ENCODE assay signal across 17 cellular contexts in the genomic region with DNA sequence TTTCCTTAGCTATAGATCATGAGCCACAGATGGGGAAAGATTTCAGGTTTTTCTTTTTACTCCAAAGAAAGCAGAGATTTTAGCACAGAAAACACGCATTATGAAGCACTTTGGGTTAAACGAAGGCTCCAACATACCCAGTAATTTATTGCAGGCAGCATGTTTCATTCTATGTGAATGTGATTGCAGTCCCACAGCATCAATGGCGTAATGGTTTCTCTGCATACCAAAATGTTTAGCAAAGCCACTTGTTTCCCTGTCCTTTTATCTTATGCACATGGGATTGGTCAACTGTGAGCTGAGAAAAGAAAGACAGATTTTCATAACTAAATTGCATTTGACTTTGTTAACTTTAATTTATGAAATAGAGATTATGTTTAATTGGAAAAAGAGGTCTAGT.
A peak's percentile ranks its signal among the peaks of the same experiment; 100 is the strongest.
DNase-seq lines count a peak whose midpoint lies in the region; ATAC-seq, FAIRE-seq and TF ChIP-seq lines count a peak whose summit lies in the region.
"Had no signal": no experiment of that assay in that cellular context is flagged by ENCODE, and none has a peak within 500 bp of the region (broad histone marks: within the 10 kb centered on the region; RNA-seq: fewer than 3 reads in every experiment).

No MANE protein-coding gene starts in this region.

- no peaks in the 10 kb centered on the region for H3K79me2 ChIP-seq in PC-3 (ENCODE audit: low read length)

- no peak for FAIRE-seq in bronchial epithelial cell (lab: Jason Lieb, UNC)
- FAIRE-seq: pancreas had no signal

- no peak overlapping the region for H3K9ac ChIP-seq in PC-3 (ENCODE audit: low read length)
- H3K9ac ChIP-seq: BLaER1 had no signal

- no TSS peak for BruUV-seq in PC-3 (replicated peaks; lab: Mats Ljungman, UMichigan)

- H3K9me2 ChIP-seq in PC-3 (replicated peaks; ENCODE audit: low read length), result no peaks in the 10 kb centered on the region

- H3K9me3 ChIP-seq in PC-3 (ENCODE audit: low read length), result no peaks in the 10 kb centered on the region
- H3K9me3 ChIP-seq: BLaER1, esophagus squamous epithelium, pancreas had no signal

- H4K20me1 ChIP-seq in PC-3 (ENCODE audit: low read length), result no peaks in the 10 kb centered on the region
- H4K20me1 ChIP-seq: BLaER1 had no signal

- CTCF ChIA-PET in PC-3 (lab: Charles Lee), result no interaction called here

- ATAC-seq in PC-3 (no peak), HG03565 (IDR thresholded peaks at IDR 0.05; ENCODE audit: unreplicated experiment) (no peak)
- ATAC-seq: pancreas had no signal

- intact Hi-C loops in PC-3 (cut with micrococcal nuclease), result no loop called here

- H3K27me3 ChIP-seq in bronchial epithelial cell (ENCODE audit: control insufficient read depth, insufficient read depth, low read length), result no peaks in the 10 kb centered on the region
- H3K27me3 ChIP-seq in kidney epithelial cell (ENCODE audit: control insufficient read depth, insufficient read depth, low read length), result no peaks in the 10 kb centered on the region
- peaks cover 27% of the 10 kb centered on the region for H3K27me3 ChIP-seq in PC-3 (ENCODE audit: low read length)
- H3K27me3 ChIP-seq: BLaER1, esophagus squamous epithelium, pancreas had no signal

- no peak overlapping the region for H3K27ac ChIP-seq in PC-3 (ENCODE audit: low read length)
- H3K27ac ChIP-seq: BLaER1, esophagus squamous epithelium, pancreas had no signal

- no peak overlapping the region for H2AFZ ChIP-seq in PC-3 (ENCODE audit: low read length)

- H3K36me3 ChIP-seq in bronchial epithelial cell (ENCODE audit: control insufficient read depth, insufficient read depth, low read length) (no peaks in the 10 kb centered on the region), kidney epithelial cell (ENCODE audit: control insufficient read depth, insufficient read depth, low read length) (no peaks in the 10 kb centered on the region), PC-3 (ENCODE audit: low read depth, low read length) (no peaks in the 10 kb centered on the region)
- H3K36me3 ChIP-seq: BLaER1, esophagus squamous epithelium, pancreas had no signal

- no peak overlapping the region for H3K4me2 ChIP-seq in PC-3 (ENCODE audit: low read length)
- H3K4me2 ChIP-seq: BLaER1 had no signal

- no peaks in the 10 kb centered on the region for H3F3A ChIP-seq in PC-3 (ENCODE audit: low read length, unreplicated experiment)

- TF ChIP-seq CTCF in AG09309 (IDR thresholded peaks at IDR 0.05; ENCODE audit: control insufficient read depth, insufficient read depth, low read depth, low read length, missing control alignments) (no peak), bronchial epithelial cell (IDR thresholded peaks at IDR 0.05; ENCODE audit: insufficient read depth, low read length, severe bottlenecking) (no peak), kidney epithelial cell (IDR thresholded peaks at IDR 0.05; ENCODE audit: insufficient read depth, low read length, poor library complexity, severe bottlenecking) (no peak), PC-3 (conservative IDR thresholded peaks at IDR 0.05; ENCODE audit: low read depth, low read length) (no peak)

- H3K4me3 ChIP-seq in AG09309 (ENCODE audit: control insufficient read depth, low read depth, low read length) (no peak overlapping the region), bronchial epithelial cell (ENCODE audit: low read depth, low read length) (no peak overlapping the region), kidney epithelial cell (ENCODE audit: low read depth, low read length) (no peak overlapping the region), PC-3 (ENCODE audit: low read length) (no peak overlapping the region)
- H3K4me3 ChIP-seq: BLaER1, esophagus squamous epithelium, pancreas had no signal

- no peaks in the 10 kb centered on the region for H3K4me1 ChIP-seq in PC-3 (ENCODE audit: insufficient read depth, low read length)
- H3K4me1 ChIP-seq: BLaER1, esophagus squamous epithelium, pancreas had no signal

- POLR2A ChIA-PET in PC-3 (lab: Charles Lee; ENCODE audit: unreplicated experiment), result no interaction called here

- peak; percentile 90 for DNase-seq in AG09309 (ENCODE audit: low read depth)
- peak; percentile 56 for DNase-seq in HT1080 (ENCODE audit: low read depth)
- peak; percentile 21 for DNase-seq in bronchial epithelial cell (ENCODE audit: low read depth)
- peak; percentile 25 for DNase-seq in kidney epithelial cell (ENCODE audit: low read depth)
- DNase-seq in midbrain (lab: John Stamatoyannopoulos, UW), result no peak
- no peak for DNase-seq in PC-3
- DNase-seq in anterior cingulate cortex (lab: John Stamatoyannopoulos, UW), result no peak
- DNase-seq: activated CD4-positive, alpha-beta T cell treated with anti-CD3 and anti-CD28 coated beads, Interleukin-2, amount 10 ng/mL, durations not matched to agents 7 days and 5 days; activated T-cell treated with anti-CD3 and anti-CD28 coated beads, Interleukin-2, amount 50 U/mL, for 24 hours; esophagus squamous epithelium; MM.1S; NCI-H2081; pancreas; SHP77 treated with DMSO at 0.1 percent for 48 hours; T1000 had no signal

Comparison
In these comparisons a context has a peak if more than half of its experiments do, and no peak if none do; other contexts are left out.
1. DNase-seq: peak in AG09309 (single experiment), HT1080 (single experiment), bronchial epithelial cell (single experiment) and kidney epithelial cell (single experiment); none in midbrain (single experiment), PC-3 (single experiment) and anterior cingulate cortex (0 of 58).